ENCODE assay signal across 4 cellular contexts in the genomic region with DNA sequence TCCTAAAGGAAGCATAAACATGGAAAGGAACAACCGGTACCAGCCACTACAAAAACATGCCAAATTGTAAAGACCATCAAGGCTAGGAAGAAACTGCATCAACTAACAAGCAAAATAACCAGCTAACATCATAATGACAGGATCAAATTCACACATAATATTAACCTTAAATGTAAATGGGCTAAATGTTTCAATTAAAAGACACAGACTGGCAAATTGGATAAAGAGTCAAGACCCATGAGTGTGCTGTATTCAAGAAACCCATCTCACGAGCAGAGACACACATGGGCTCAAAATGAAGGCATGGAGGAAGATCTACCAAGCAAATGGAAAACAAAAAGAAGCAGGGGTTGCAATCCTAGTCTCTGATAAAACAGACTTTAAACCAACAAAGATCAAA.
A peak's percentile ranks its signal among the peaks of the same experiment; 100 is the strongest.
DNase-seq lines count a peak whose midpoint lies in the region; ATAC-seq, FAIRE-seq and TF ChIP-seq lines count a peak whose summit lies in the region.
"Not testable (repeated sequence)": the region's sequence is repeated elsewhere in the genome, so short reads cannot be mapped to it uniquely, and the experiment has no call there.

No MANE protein-coding gene starts in this region.

- not testable (repeated sequence) for TF ChIP-seq RAD21 in K562 (CRISPR knock-in tag; conservative IDR thresholded peaks at IDR 0.05 in 1 of 2, IDR thresholded peaks at IDR 0.05 in 1 of 2)

- not testable (repeated sequence) for H3K79me2 ChIP-seq in K562 (ENCODE audit: control insufficient read depth, insufficient read depth, low read length)
- peaks cover 17% of the 10 kb centered on the region for H3K79me2 ChIP-seq in parathyroid adenoma

- H3K27ac Mint-ChIP-seq in endodermal cell: peak overlapping the region; percentile 52

- not testable (repeated sequence) for H2AFZ ChIP-seq in K562 (ENCODE audit: low read depth, low read length); parathyroid adenoma

- H3K9me3 Mint-ChIP-seq in endodermal cell: not testable (repeated sequence)

- not testable (repeated sequence) for H3K9me1 ChIP-seq in K562 (ENCODE audit: control insufficient read depth, insufficient read depth, low read length)

- H3K36me3 Mint-ChIP-seq in endodermal cell (ENCODE audit: low read depth): peaks cover 97% of the 10 kb centered on the region

- not testable (repeated sequence) for TF ChIP-seq EP300 in K562 (IDR thresholded peaks at IDR 0.05; ENCODE audit: low read length)

- intact Hi-C loops in K562 (cut with micrococcal nuclease): not testable (repeated sequence)

- TF ChIP-seq CTCF in HEK293 (tag by site-specific recombination; IDR thresholded peaks at IDR 0.05); K562 (IDR thresholded peaks at IDR 0.05 in 2 of 3, conservative IDR thresholded peaks at IDR 0.05 in 1 of 3; ENCODE audit: insufficient read depth in 2 of 3, low read depth in 1 of 3, low read length in 3 of 3); endodermal cell (conservative IDR thresholded peaks at IDR 0.05); parathyroid adenoma (IDR thresholded peaks at IDR 0.05): not testable (repeated sequence)

- in situ Hi-C loops in K562 (cut with MboI): not testable (repeated sequence)

- not testable (repeated sequence) for H3K4me3 ChIP-seq in HEK293 (ENCODE audit: low read depth, low read length); K562; endodermal cell (ENCODE audit: low read length); parathyroid adenoma (ENCODE audit: low read depth, low read length)

- H3K27ac ChIP-seq in HEK293 (ENCODE audit: extremely low read depth, low read depth, low read length); K562 (ENCODE audit: extremely low read depth, low read depth, low read length); endodermal cell (ENCODE audit: low read depth, low read length): not testable (repeated sequence)
- peak overlapping the region; percentile 26 for H3K27ac ChIP-seq in parathyroid adenoma

- not testable (repeated sequence) for H3K4me1 ChIP-seq in HEK293 (ENCODE audit: control insufficient read depth, insufficient read depth, low read length); endodermal cell (ENCODE audit: control insufficient read depth, insufficient read depth, low read length)
- peaks cover 10 to 11% of the 10 kb centered on the region in 2 experiments; a peak in 4 of 5 replicates for H3K4me1 ChIP-seq in K562 (replicated peaks in 1 of 2; ENCODE audit: control insufficient read depth in 2 of 2, insufficient read depth in 2 of 2, low read length in 2 of 2)
- H3K4me1 ChIP-seq in parathyroid adenoma: peaks cover 43% of the 10 kb centered on the region

- H3K9me3 ChIP-seq in HEK293 (ENCODE audit: control insufficient read depth, insufficient read depth, low read depth, low read length); K562 (replicated peaks; ENCODE audit: control insufficient read depth, insufficient read depth, low read depth, low read length); endodermal cell (ENCODE audit: control insufficient read depth, low read length); parathyroid adenoma (ENCODE audit: control insufficient read depth, low read length): not testable (repeated sequence)

- not testable (repeated sequence) for BruUV-seq in K562 (replicated peaks; lab: Mats Ljungman, UMichigan)

- not testable (repeated sequence) for H3K9ac ChIP-seq in K562 (ENCODE audit: insufficient read depth in 1 of 2, low read depth in 2 of 2, low read length in 2 of 2); endodermal cell (ENCODE audit: extremely low read depth, low read length, poor library complexity, severe bottlenecking); parathyroid adenoma

- not testable (repeated sequence) for H3K4me2 ChIP-seq in K562 (ENCODE audit: insufficient read depth, low read length); parathyroid adenoma (ENCODE audit: low read length)

- 0% methylated on average over 2 of the region's 2 CpGs for WGBS in K562 (ENCODE audit: insufficient coverage, low coverage, missing lambda C conversion rate)
- WGBS in endodermal cell (ENCODE audit: insufficient coverage in 1 of 2, insufficient read length in 1 of 2), 2 experiments: 97% methylated on average over 2 of the region's 2 CpGs; no CpG with 5 or more reads in 1 of the 2 experiments

- not testable (repeated sequence) for TF ChIP-seq POLR2A in K562 (conservative IDR thresholded peaks at IDR 0.05)

- H4K20me1 ChIP-seq in K562 (replicated peaks; ENCODE audit: control insufficient read depth, insufficient read depth, low read length): not testable (repeated sequence)

- ATAC-seq in K562: not testable (repeated sequence)

- not testable (repeated sequence) for H3K27me3 ChIP-seq in K562 (ENCODE audit: control insufficient read depth in 2 of 2, insufficient read depth in 2 of 2, low read length in 2 of 2); endodermal cell (ENCODE audit: control insufficient read depth, insufficient read depth, low read length, poor library complexity, severe bottlenecking); parathyroid adenoma (ENCODE audit: control insufficient read depth, insufficient read depth, low read length)

- peaks cover 15% of the 10 kb centered on the region for H3K4me1 Mint-ChIP-seq in endodermal cell

- DNase-seq in K562 (ENCODE audit: extremely low read depth in 1 of 4, low spot score in 3 of 4); endodermal cell: not testable (repeated sequence)

- H3K36me3 ChIP-seq in HEK293 (ENCODE audit: control insufficient read depth in 2 of 2, insufficient read depth in 1 of 2, low read length in 2 of 2): peaks cover 0 to 21% of the 10 kb centered on the region in 2 experiments; a peak in 1 of 3 replicates
- H3K36me3 ChIP-seq in K562 (ENCODE audit: control insufficient read depth, insufficient read depth, low read length); parathyroid adenoma (ENCODE audit: control insufficient read depth, insufficient read depth, low read length): not testable (repeated sequence)
- peaks cover 54% of the 10 kb centered on the region for H3K36me3 ChIP-seq in endodermal cell (ENCODE audit: control insufficient read depth, insufficient read depth, low read length)

- not testable (repeated sequence) for FAIRE-seq in K562 (lab: Jason Lieb, UNC)

- not testable (repeated sequence) for H3K27me3 Mint-ChIP-seq in endodermal cell (ENCODE audit: insufficient read depth)

- not testable (repeated sequence) for H3K4me3 Mint-ChIP-seq in endodermal cell

- CTCF ChIA-PET in HEK293 (lab: Yijun Ruan, JAX): interaction anchor here (0.5 to 0.7 kb wide), 2 partner anchors 56 to 351 kb away, joined by 3 read pairs; no protein-coding TSS in a partner anchor
- CTCF ChIA-PET in K562 (lab: Yijun Ruan, JAX; ENCODE audit: low intra/inter-chr PET ratio): not testable (repeated sequence)

- POLR2A ChIA-PET in HEK293 (lab: Yijun Ruan, JAX); K562 (lab: Yijun Ruan, JAX): not testable (repeated sequence)

TF ChIP-seq in HEK293, 187 proteins besides CTCF, POLR2A, EP300 and RAD21:
- peak; percentile 87 for TF ChIP-seq ZNF529 (tag by site-specific recombination; IDR thresholded peaks at IDR 0.05; ENCODE audit: insufficient replicate concordance)

TF ChIP-seq in K562, 482 proteins besides CTCF, POLR2A, EP300 and RAD21:
- peak; percentile 72 for TF ChIP-seq ZNF507 (tag; conservative IDR thresholded peaks at IDR 0.05)
